Comparison of ENCODE assay signal across 9 cellular contexts in the genomic region with DNA sequence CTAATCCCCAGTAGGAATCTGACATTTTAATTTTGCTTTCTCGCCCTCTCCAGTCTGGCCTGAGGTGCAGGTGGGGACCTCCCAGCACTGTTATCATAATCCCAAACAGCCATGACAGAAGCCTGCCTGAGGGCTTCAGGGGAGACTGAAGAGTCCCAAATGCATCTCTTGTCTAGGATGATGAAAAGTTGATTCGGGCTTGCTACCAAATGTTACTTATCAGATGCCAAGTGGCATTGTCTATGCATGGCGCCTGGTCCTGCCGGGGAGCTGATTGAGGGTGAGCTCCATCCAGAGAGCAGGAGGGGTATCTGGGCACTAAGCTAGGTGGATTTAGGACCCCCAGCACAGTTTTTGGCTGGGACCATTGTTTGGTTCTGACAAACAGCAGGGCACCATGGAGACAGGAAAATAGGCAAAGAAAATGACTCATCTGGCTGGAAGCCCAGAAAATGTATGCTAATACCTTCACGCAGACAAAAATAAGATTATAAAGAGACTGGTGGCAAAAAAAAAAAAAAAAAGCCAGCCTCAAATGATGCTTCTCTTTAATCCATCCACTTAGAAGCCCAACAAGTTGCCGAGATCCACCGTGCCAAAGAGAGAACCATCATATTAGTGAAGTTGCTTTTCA.
DNase-seq lines count a peak whose midpoint lies in the region; ATAC-seq, FAIRE-seq and TF ChIP-seq lines count a peak whose summit lies in the region.
"Had no signal": no experiment of that assay in that cellular context is flagged by ENCODE, and none has a peak within 500 bp of the region (broad histone marks: within the 10 kb centered on the region; RNA-seq: fewer than 3 reads in every experiment).

No MANE protein-coding gene starts in this region.

- no peak overlapping the region for H3K27ac ChIP-seq in neural progenitor cell

- peaks cover 48% of the 10 kb centered on the region for H3K4me1 Mint-ChIP-seq in neural progenitor cell

- no peaks in the 10 kb centered on the region for H4K20me1 ChIP-seq in neural progenitor cell (ENCODE audit: low read depth)

- H3K4me2 ChIP-seq in neural progenitor cell = no peak overlapping the region

- no peaks in the 10 kb centered on the region for H3K36me3 ChIP-seq in bronchial epithelial cell (ENCODE audit: control insufficient read depth, insufficient read depth, low read length)
- H3K36me3 ChIP-seq in neural progenitor cell = no peaks in the 10 kb centered on the region

- peaks cover 14% of the 10 kb centered on the region for H3K9me3 Mint-ChIP-seq in neural progenitor cell

- no peaks in the 10 kb centered on the region for H3K79me2 ChIP-seq in neural progenitor cell (ENCODE audit: low read depth)

- no peak overlapping the region for H3K4me3 ChIP-seq in bronchial epithelial cell (ENCODE audit: low read depth, low read length)
- H3K4me3 ChIP-seq in neural progenitor cell = no peak overlapping the region
- H3K4me3 ChIP-seq: GM12878 had no signal

- POLR2A ChIA-PET in HEK293T (lab: Yijun Ruan, JAX) = no interaction called here

- intact Hi-C loops in Right ventricle myocardium superior (cut with DNase I) = no loop called here

- CTCF ChIA-PET in HEK293T (lab: Yijun Ruan, JAX) = interaction anchor here (0.5 kb wide), 1 partner anchor 512 kb away, joined by 3 read pairs; no protein-coding TSS in a partner anchor

- H3K27me3 ChIP-seq in bronchial epithelial cell (ENCODE audit: control insufficient read depth, insufficient read depth, low read length) (no peaks in the 10 kb centered on the region), neural progenitor cell (no peaks in the 10 kb centered on the region)

- peaks cover 11% of the 10 kb centered on the region for H3F3A ChIP-seq in neural progenitor cell (ENCODE audit: low read depth)

- FAIRE-seq in bronchial epithelial cell (lab: Jason Lieb, UNC) = no peak
- FAIRE-seq: GM12878 had no signal

- DNase-seq in Daoy (ENCODE audit: low read depth) (peak; percentile 89), NCI-H2171 treated with DMSO at 0.1 percent for 48 hours (lab: John Stamatoyannopoulos, UW) (peak; percentile 96), bronchial epithelial cell (ENCODE audit: low read depth) (peak; percentile 88), neural progenitor cell (ENCODE audit: low spot score) (peak; percentile 25), left lobe of liver (ENCODE audit: low spot score) (no peak), HEK293T (ENCODE audit: extremely low spot score) (no peak), Right ventricle myocardium superior (no peak)

- H3K27ac Mint-ChIP-seq in neural progenitor cell = peak overlapping the region; percentile 67

- H3K27me3 Mint-ChIP-seq in neural progenitor cell (ENCODE audit: insufficient read depth, low read depth) = peaks cover 34% of the 10 kb centered on the region

- H3K9ac ChIP-seq in neural progenitor cell = no peak overlapping the region

- no peak overlapping the region for H2AFZ ChIP-seq in neural progenitor cell (replicated peaks)

- H3K4me3 Mint-ChIP-seq in neural progenitor cell = peak overlapping the region; percentile 44

- H3K9me3 ChIP-seq in neural progenitor cell (ENCODE audit: low read depth) = no peaks in the 10 kb centered on the region

- H3K4me1 ChIP-seq in neural progenitor cell = peaks cover 17% of the 10 kb centered on the region

- no peak for ATAC-seq in GM19324 (IDR thresholded peaks at IDR 0.05; ENCODE audit: low FRiP score, unreplicated experiment)
- ATAC-seq in left lobe of liver = no peak
- ATAC-seq in Right ventricle myocardium superior (ENCODE audit: poor library complexity) = no peak
- ATAC-seq: GM12878 had no signal

- no peaks in the 10 kb centered on the region for H3K36me3 Mint-ChIP-seq in neural progenitor cell

- TF ChIP-seq CTCF in bronchial epithelial cell (IDR thresholded peaks at IDR 0.05; ENCODE audit: insufficient read depth, low read length, severe bottlenecking) (no peak), neural progenitor cell (IDR thresholded peaks at IDR 0.05) (no peak)

TF ChIP-seq in HEK293T, 16 proteins besides CTCF, POLR2A, EP300 and RAD21:
- TF ChIP-seq PKNOX1 (IDR thresholded peaks at IDR 0.05) = no peak
- no peak for TF ChIP-seq SP1 (IDR thresholded peaks at IDR 0.05)

Comparison
In these comparisons a context has a peak if more than half of its experiments do, and no peak if none do; other contexts are left out.
1. DNase-seq: peak in Daoy (single experiment), NCI-H2171 treated with DMSO at 0.1 percent for 48 hours (single experiment), bronchial epithelial cell (single experiment) and neural progenitor cell (single experiment); none in left lobe of liver (single experiment), HEK293T (single experiment) and Right ventricle myocardium superior (single experiment).